Comparison of ENCODE assay signal across 16 cellular contexts in the genomic region with DNA sequence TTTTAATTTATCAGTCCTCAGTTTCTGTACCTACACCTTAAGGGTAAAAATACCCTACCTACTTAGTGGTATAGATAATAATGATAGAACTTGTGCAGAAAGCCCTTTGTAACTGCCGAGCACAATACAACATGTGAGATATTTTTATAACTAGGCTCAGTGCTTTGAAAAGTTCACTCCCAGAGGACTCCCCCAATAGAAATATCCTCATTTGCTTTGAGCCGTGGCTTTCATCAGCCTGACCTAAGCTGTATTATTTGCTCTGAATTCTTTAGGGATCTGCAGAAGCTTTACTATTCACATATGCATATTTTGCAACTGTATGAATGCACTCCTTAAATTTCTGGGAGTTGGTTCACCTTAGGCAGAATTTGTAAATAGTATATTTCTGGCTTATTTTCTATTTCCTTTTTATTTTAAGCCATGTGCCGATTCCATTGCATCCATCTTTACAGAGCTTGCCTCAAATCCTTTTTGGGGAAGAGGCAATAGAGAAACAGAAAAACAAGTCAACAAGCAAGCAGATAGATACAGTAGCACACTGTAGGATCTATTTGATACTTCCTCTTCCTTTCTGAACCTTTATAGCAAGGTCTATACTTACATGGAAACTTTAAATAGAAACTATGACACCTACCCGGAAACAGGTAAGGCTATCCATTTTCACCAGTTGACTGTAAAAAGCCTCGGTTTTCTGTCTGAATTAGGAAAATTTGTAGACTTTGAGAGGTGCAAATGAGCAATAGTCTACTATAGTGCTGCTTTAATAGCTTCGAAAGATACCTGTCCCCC.
DNase-seq lines count a peak whose midpoint lies in the region; ATAC-seq and FAIRE-seq lines count a peak whose summit lies in the region.
"Had no signal": no experiment of that assay in that cellular context is flagged by ENCODE, and none has a peak within 500 bp of the region (broad histone marks: within the 10 kb centered on the region; RNA-seq: fewer than 3 reads in every experiment).

No MANE protein-coding gene starts in this region.

- no peak for DNase-seq in kidney tubule cell (ENCODE audit: low spot score)
- no peak for DNase-seq in cerebellum (ENCODE audit: low spot score)
- no peak for DNase-seq in NCI-H2227 treated with DMSO at 0.1 percent for 48 hours (lab: John Stamatoyannopoulos, UW)
- no peak for DNase-seq in stimulated activated naive CD8-positive, alpha-beta T cell treated with anti-CD3 and anti-CD28 coated beads, Interleukin-15, Interleukin-2, amounts not matched to agents 100 U/mL and 50 U/mL, for 24 hours
- DNase-seq: activated CD4-positive, alpha-beta T cell treated with anti-CD3 and anti-CD28 coated beads for 4 hours; activated naive CD4-positive, alpha-beta T cell treated with anti-CD3 and anti-CD28 coated beads, Interleukin-2, amount 50 U/mL, for 16 hours; effector CD8-positive, alpha-beta T cell; lower lobe of right lung; NCI-H2081; NCI-H774; retina had no signal

- peak; percentile 91 for ATAC-seq in GM18868 (IDR thresholded peaks at IDR 0.05; ENCODE audit: unreplicated experiment)
- peak; percentile 75 for ATAC-seq in HG02588 (IDR thresholded peaks at IDR 0.05; ENCODE audit: unreplicated experiment)
- peak; percentile 92 for ATAC-seq in HG03442 (IDR thresholded peaks at IDR 0.05; ENCODE audit: unreplicated experiment)
- ATAC-seq in stimulated activated naive CD8-positive, alpha-beta T cell treated with anti-CD3 and anti-CD28 coated beads, Interleukin-15, Interleukin-2, amounts not matched to agents 100 U/mL and 50 U/mL, for 24 hours = no peak
- ATAC-seq: lower lobe of right lung; natural killer cell treated with Interleukin-12 subunit alpha and Interleukin-12 subunit beta and Interleukin-15 and Interleukin-18, amount 100 ng/mL, for 72 hours had no signal

- FAIRE-seq in islet of Langerhans (lab: Jason Lieb, UNC) = peak; percentile 58
